Comparison of ENCODE assay signal across 8 cellular contexts in the genomic region with DNA sequence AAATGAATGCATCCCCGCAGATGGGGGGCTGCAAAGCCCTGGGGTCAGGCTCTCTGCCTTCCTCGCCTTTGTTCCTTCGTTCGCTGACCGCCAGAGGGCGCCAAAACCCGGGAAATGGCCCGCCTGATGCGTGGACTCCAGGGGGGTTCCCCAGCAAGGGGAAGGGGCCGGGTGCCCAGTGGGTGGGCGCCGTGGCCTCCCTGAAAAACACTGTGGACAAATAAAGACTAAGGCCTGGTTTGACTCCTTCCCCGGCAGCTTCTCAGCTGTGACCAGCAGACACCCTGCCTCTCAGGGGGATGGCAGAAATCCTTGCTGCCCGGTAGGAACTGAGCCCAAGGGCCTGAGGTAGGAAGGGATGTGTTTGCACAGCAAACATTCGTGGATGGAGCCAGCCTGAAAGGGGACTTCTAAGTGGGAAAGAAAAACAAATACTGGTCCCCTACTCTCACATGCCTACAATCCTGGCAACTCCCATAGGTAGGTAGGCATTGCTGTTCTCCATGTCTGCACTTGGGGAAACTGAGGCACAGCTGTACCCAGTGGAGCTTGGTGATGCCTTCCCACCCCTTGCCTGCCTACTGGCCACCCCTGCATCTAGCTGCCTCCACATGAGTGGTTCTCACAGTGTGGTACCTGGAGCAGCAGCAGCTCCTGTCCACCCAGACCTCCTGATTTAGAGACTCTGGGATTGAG. TPM values are rescaled to one million over a fixed set of nuclear protein-coding genes. Genes with fewer than 3 reads are reported as not detected.
DNase-seq lines count a peak whose midpoint lies in the region; ATAC-seq and TF ChIP-seq lines count a peak whose summit lies in the region.

No MANE protein-coding gene starts in this region.

- H3K9ac ChIP-seq in skeletal muscle satellite cell (ENCODE audit: low read depth, low read length): peak overlapping the region; percentile 23

- ATAC-seq in GM19023 (IDR thresholded peaks at IDR 0.05; ENCODE audit: unreplicated experiment) (peak; percentile 50), RWPE2 (ENCODE audit: low read depth) (0 out of 3 replicates have a peak, but pooled peaks have one; percentile 6), Right ventricle myocardium inferior (peak; percentile 41), GM18861 (IDR thresholded peaks at IDR 0.05; ENCODE audit: unreplicated experiment) (no peak), GM21737 (IDR thresholded peaks at IDR 0.05; ENCODE audit: unreplicated experiment) (no peak)

- no peaks in the 10 kb centered on the region for H3K79me2 ChIP-seq in ACC112 (ENCODE audit: control insufficient read depth, insufficient read depth, low read length, unreplicated experiment)

- H3K27ac ChIP-seq in ACC112 (ENCODE audit: low read depth, low read length) (0 out of 2 replicates have a peak overlapping the region, but pooled peaks have one; percentile 9), RWPE2 (ENCODE audit: poor library complexity, severe bottlenecking) (peak overlapping the region; percentile 86)

- H3K4me2 ChIP-seq in skeletal muscle satellite cell (ENCODE audit: low read length): peak overlapping the region; percentile 73

- no peaks in the 10 kb centered on the region for H3K36me3 ChIP-seq in ACC112 (ENCODE audit: insufficient read depth, low read length)
- no peaks in the 10 kb centered on the region for H3K36me3 ChIP-seq in RWPE2 (ENCODE audit: low read depth)
- H3K36me3 ChIP-seq in skeletal muscle satellite cell (ENCODE audit: insufficient read depth, low read length): no peaks in the 10 kb centered on the region

- H3K9me3 ChIP-seq in RWPE2 (ENCODE audit: severe bottlenecking): no peaks in the 10 kb centered on the region
- no peaks in the 10 kb centered on the region for H3K9me3 ChIP-seq in skeletal muscle satellite cell (replicated peaks; ENCODE audit: low read length)

- H3K27me3 ChIP-seq in ACC112 (ENCODE audit: insufficient read depth, low read length) (no peaks in the 10 kb centered on the region), RWPE2 (ENCODE audit: insufficient read depth, poor library complexity, severe bottlenecking) (no peaks in the 10 kb centered on the region), skeletal muscle satellite cell (ENCODE audit: control insufficient read depth, insufficient read depth, low read length) (no peaks in the 10 kb centered on the region)

- DNase-seq in RWPE2 (ENCODE audit: low spot score) (no peak), activated gamma-delta T cell treated with Interleukin-2 at 50 U/mL for 16 hours (peak; percentile 74), Right ventricle myocardium inferior (ENCODE audit: missing footprints) (peak; percentile 78)

- peak; percentile 99 for TF ChIP-seq CTCF in RWPE2 (IDR thresholded peaks at IDR 0.05; ENCODE audit: poor library complexity, severe bottlenecking)

- H3K4me1 ChIP-seq in ACC112 (ENCODE audit: control insufficient read depth, insufficient read depth, low read length, unreplicated experiment) (peaks cover 19% of the 10 kb centered on the region), RWPE2 (ENCODE audit: insufficient read depth, poor library complexity, severe bottlenecking) (peaks cover 16% of the 10 kb centered on the region), skeletal muscle satellite cell (ENCODE audit: control insufficient read depth, insufficient read depth, low read length) (peaks cover 32% of the 10 kb centered on the region)

- H3K4me3 ChIP-seq in ACC112 (ENCODE audit: low read depth, low read length) (no peak overlapping the region), RWPE2 (ENCODE audit: severe bottlenecking) (no peak overlapping the region), skeletal muscle satellite cell (ENCODE audit: low read length) (no peak overlapping the region)

- H2AFZ ChIP-seq in ACC112 (ENCODE audit: low read length, unreplicated experiment): no peak overlapping the region

- intact Hi-C loops in Right ventricle myocardium inferior (cut with DNase I): loop anchor here (1.0 to 10.0 kb wide), 3 partner anchors 122 to 572 kb away; a partner anchor contains a TSS

RNA-seq across cellular contexts. Expression of a gene that starts 57.7 kb away (rescaled TPM):
- 103 TPM for total RNA-seq in Right ventricle myocardium inferior
- total RNA-seq in skeletal muscle satellite cell (2012; rRNA removed): 204 and 438 TPM in 2 replicates

Comparison
In these comparisons a context has a peak if more than half of its experiments do, and no peak if none do; other contexts are left out.
1. ATAC-seq: peak in GM19023 (single experiment), RWPE2 (single experiment) and Right ventricle myocardium inferior (single experiment); none in GM18861 (single experiment) and GM21737 (single experiment).